25 cellular contexts compared by ENCODE assay signal in genomic region chr14:102688290-102688689, GRCh38.
DNase-seq lines count a peak whose midpoint lies in the region; ATAC-seq and TF ChIP-seq lines count a peak whose summit lies in the region.
"Had no signal": no experiment of that assay in that cellular context is flagged by ENCODE, and none has a peak within 500 bp of the region (broad histone marks: within the 10 kb centered on the region; RNA-seq: fewer than 3 reads in every experiment).

No MANE protein-coding gene starts in this region.

- H2AFZ ChIP-seq in Karpas-422 (ENCODE audit: low read length) = no peak overlapping the region
- H2AFZ ChIP-seq: GM23248, hepatocyte had no signal

- H3K36me3 Mint-ChIP-seq in naive B cell = peaks cover 0 to 6% of the 10 kb centered on the region in 2 donors
- H3K36me3 Mint-ChIP-seq in activated T-helper 2 cell treated with anti-CD3 and anti-CD28 coated beads, Interferon-gamma antibody, Interleukin-2, Interleukin-4, amounts not matched to agents 10 μg/mL and 5 μg/mL and 100 μg/mL, durations not matched to agents 14 hours and 24 hours and 36 hours (ENCODE audit: low read depth) = peaks cover 4% of the 10 kb centered on the region

- H3K9me2 ChIP-seq in Karpas-422 (replicated peaks; ENCODE audit: insufficient read depth, low read length) = no peaks in the 10 kb centered on the region

- H4K20me1 ChIP-seq in BLaER1 treated with 17β-estradiol and CSF1 and Interleukin-3, amounts not matched to agents 10 nM and 100 nM = peaks cover 90 to 100% (median 98%) of the 10 kb centered on the region in 11 experiments
- H4K20me1 ChIP-seq in Karpas-422 (ENCODE audit: insufficient read depth, low read depth, low read length) = no peaks in the 10 kb centered on the region

- H3K4me1 Mint-ChIP-seq in naive B cell = peaks cover 31 to 50% (median 47%) of the 10 kb centered on the region in 3 donors
- H3K4me1 Mint-ChIP-seq in activated T-helper 2 cell treated with anti-CD3 and anti-CD28 coated beads, Interferon-gamma antibody, Interleukin-2, Interleukin-4, amounts not matched to agents 10 μg/mL and 5 μg/mL and 100 μg/mL, durations not matched to agents 14 hours and 24 hours and 36 hours (ENCODE audit: low read depth) = peaks cover 3% of the 10 kb centered on the region

- H3K27ac ChIP-seq in BLaER1 treated with 17β-estradiol and CSF1 and Interleukin-3, amounts not matched to agents 10 nM and 100 nM = peak overlapping the region in 4 of 11 experiments; percentile 1 to 35 (median 19); a peak in 2 of 22 replicates
- H3K27ac ChIP-seq in Karpas-422 (ENCODE audit: low read length) (peak overlapping the region; percentile 45), left ventricle myocardium inferior (replicated peaks) (no peak overlapping the region)
- H3K27ac ChIP-seq: epithelial cell of prostate, foreskin keratinocyte, GM23248, hepatocyte had no signal

- H3K9me3 Mint-ChIP-seq in naive B cell = no peaks in the 10 kb centered on the region
- H3K9me3 Mint-ChIP-seq in activated T-helper 2 cell treated with anti-CD3 and anti-CD28 coated beads, Interferon-gamma antibody, Interleukin-2, Interleukin-4, amounts not matched to agents 10 μg/mL and 5 μg/mL and 100 μg/mL, durations not matched to agents 14 hours and 24 hours and 36 hours = no peaks in the 10 kb centered on the region

- H3K27me3 Mint-ChIP-seq in naive B cell = no peaks in the 10 kb centered on the region
- no peaks in the 10 kb centered on the region for H3K27me3 Mint-ChIP-seq in activated T-helper 2 cell treated with anti-CD3 and anti-CD28 coated beads, Interferon-gamma antibody, Interleukin-2, Interleukin-4, amounts not matched to agents 10 μg/mL and 5 μg/mL and 100 μg/mL, durations not matched to agents 14 hours and 24 hours and 36 hours (ENCODE audit: low read depth)

- intact Hi-C loops in left ventricle myocardium inferior (cut with micrococcal nuclease) = no loop called here
- intact Hi-C loops in activated T-helper 2 cell treated with anti-CD3 and anti-CD28 coated beads, Interferon-gamma antibody, Interleukin-2, Interleukin-4, amounts not matched to agents 10 μg/mL and 5 μg/mL and 100 μg/mL, durations not matched to agents 14 hours and 24 hours and 36 hours (cut with micrococcal nuclease) = no loop called here

- H3K4me3 Mint-ChIP-seq in naive B cell = peak overlapping the region in 1 of 8 donors; percentile 1
- no peak overlapping the region for H3K4me3 Mint-ChIP-seq in activated T-helper 2 cell treated with anti-CD3 and anti-CD28 coated beads, Interferon-gamma antibody, Interleukin-2, Interleukin-4, amounts not matched to agents 10 μg/mL and 5 μg/mL and 100 μg/mL, durations not matched to agents 14 hours and 24 hours and 36 hours (ENCODE audit: low read depth)

- no peak overlapping the region for H3K9ac ChIP-seq in BLaER1 treated with 17β-estradiol and CSF1 and Interleukin-3, amounts not matched to agents 10 nM and 100 nM
- no peak overlapping the region for H3K9ac ChIP-seq in Karpas-422 (ENCODE audit: low read length)
- H3K9ac ChIP-seq: GM23248 had no signal

- ATAC-seq in naive B cell (ENCODE audit: low read depth in 2 of 2) (no peak), HG03159 (IDR thresholded peaks at IDR 0.05; ENCODE audit: unreplicated experiment) (no peak)
- ATAC-seq: foreskin keratinocyte, Right ventricle myocardium inferior had no signal

- DNase-seq in Karpas-422 (peak; percentile 59), SKM-1 (lab: John Stamatoyannopoulos, UW; ENCODE audit: unreplicated experiment) (peak; percentile 48), naive B cell (no peak), left ventricle myocardium inferior (no peak), NCI-H2171 (lab: John Stamatoyannopoulos, UW) (no peak)
- no peak for DNase-seq in activated T-helper 2 cell treated with anti-CD3 and anti-CD28 coated beads, Interferon-gamma antibody, Interleukin-2, Interleukin-4, amounts not matched to agents 10 μg/mL and 5 μg/mL and 100 μg/mL, durations not matched to agents 14 hours and 24 hours and 36 hours (ENCODE audit: low spot score)
- DNase-seq: activated CD4-positive, alpha-beta T cell treated with anti-CD3 and anti-CD28 coated beads, Interleukin-2, amount 50 U/mL, for 48 hours; anterior cingulate cortex; C1 segment of cervical spinal cord; caudate nucleus; DMS 273 treated with DMSO at 0.1 percent for 48 hours; foreskin keratinocyte; GM23248; NCI-H1105; NCI-H2081 treated with DMSO at 0.1 percent for 48 hours; NCI-H510A treated with DMSO at 0.1 percent for 48 hours; occipital lobe; stimulated activated CD4-positive, alpha-beta T cell treated with anti-CD3 and anti-CD28 coated beads, Interleukin-2, amount 100 ng/mL, for 48 hours; T-helper 2 cell had no signal

- H3K27ac Mint-ChIP-seq in naive B cell = peak overlapping the region in 4 of 6 donors; percentile 10 to 66 (median 36)
- no peak overlapping the region for H3K27ac Mint-ChIP-seq in activated T-helper 2 cell treated with anti-CD3 and anti-CD28 coated beads, Interferon-gamma antibody, Interleukin-2, Interleukin-4, amounts not matched to agents 10 μg/mL and 5 μg/mL and 100 μg/mL, durations not matched to agents 14 hours and 24 hours and 36 hours

- peaks cover 23 to 55% (median 36%) of the 10 kb centered on the region in 11 experiments for H3K36me3 ChIP-seq in BLaER1 treated with 17β-estradiol and CSF1 and Interleukin-3, amounts not matched to agents 10 nM and 100 nM
- no peaks in the 10 kb centered on the region for H3K36me3 ChIP-seq in Karpas-422 (ENCODE audit: insufficient read depth, low read length)
- peaks cover 5% of the 10 kb centered on the region for H3K36me3 ChIP-seq in left ventricle myocardium inferior

- TF ChIP-seq CTCF in left ventricle myocardium inferior (IDR thresholded peaks at IDR 0.05; ENCODE audit: borderline replicate concordance) = no peak

- H3K27me3 ChIP-seq in BLaER1 treated with 17β-estradiol and CSF1 and Interleukin-3, amounts not matched to agents 10 nM and 100 nM = no peaks in the 10 kb centered on the region
- H3K27me3 ChIP-seq in Karpas-422 (ENCODE audit: low read length) (no peaks in the 10 kb centered on the region), left ventricle myocardium inferior (ENCODE audit: low read depth) (no peaks in the 10 kb centered on the region)
- H3K27me3 ChIP-seq: foreskin keratinocyte, hepatocyte had no signal

- peak overlapping the region; percentile 21 to 71 (median 45); a peak in 21 of 22 replicates for H3K4me2 ChIP-seq in BLaER1 treated with 17β-estradiol and CSF1 and Interleukin-3, amounts not matched to agents 10 nM and 100 nM
- H3K4me2 ChIP-seq in Karpas-422 (ENCODE audit: low read depth, low read length, poor library complexity, severe bottlenecking) = peak overlapping the region; percentile 14
- H3K4me2 ChIP-seq: hepatocyte, smooth muscle cell had no signal

- peaks cover 96% of the 10 kb centered on the region for H3K79me2 ChIP-seq in Karpas-422 (ENCODE audit: low read length)

- no peaks in the 10 kb centered on the region for H3K9me3 ChIP-seq in BLaER1 treated with 17β-estradiol and CSF1 and Interleukin-3, amounts not matched to agents 10 nM and 100 nM (replicated peaks in 1 of 11)
- H3K9me3 ChIP-seq in Karpas-422 (ENCODE audit: low read length) (no peaks in the 10 kb centered on the region), left ventricle myocardium inferior (replicated peaks) (no peaks in the 10 kb centered on the region)

- H3K4me1 ChIP-seq in BLaER1 treated with 17β-estradiol and CSF1 and Interleukin-3, amounts not matched to agents 10 nM and 100 nM = peaks cover 67 to 81% (median 73%) of the 10 kb centered on the region in 10 experiments
- H3K4me1 ChIP-seq in Karpas-422 (ENCODE audit: low read length) (peaks cover 85% of the 10 kb centered on the region), left ventricle myocardium inferior (peaks cover 22% of the 10 kb centered on the region)
- H3K4me1 ChIP-seq: foreskin keratinocyte had no signal

- no peak overlapping the region for H3K4me3 ChIP-seq in BLaER1 treated with 17β-estradiol and CSF1 and Interleukin-3, amounts not matched to agents 10 nM and 100 nM
- H3K4me3 ChIP-seq in Karpas-422 (ENCODE audit: low read length) (no peak overlapping the region), left ventricle myocardium inferior (no peak overlapping the region)
- H3K4me3 ChIP-seq: GM23248, hepatocyte, smooth muscle cell had no signal

Comparison
In these comparisons a context has a peak if more than half of its experiments do, and no peak if none do; other contexts are left out.
1. DNase-seq: peak in Karpas-422 (single experiment) and SKM-1 (single experiment); none in naive B cell (single experiment), left ventricle myocardium inferior (single experiment), NCI-H2171 (single experiment) and activated T-helper 2 cell treated with anti-CD3 and anti-CD28 coated beads, Interferon-gamma antibody, Interleukin-2, Interleukin-4, amounts not matched to agents 10 μg/mL and 5 μg/mL and 100 μg/mL, durations not matched to agents 14 hours and 24 hours and 36 hours (single experiment).